ENCODE assay signal across 12 cellular contexts in genomic region chr2:101109451-101110140, GRCh38. TPM values are rescaled to one million over a fixed set of nuclear protein-coding genes. Genes with fewer than 3 reads are reported as not detected.
DNase-seq lines count a peak whose midpoint lies in the region; ATAC-seq, FAIRE-seq and TF ChIP-seq lines count a peak whose summit lies in the region.
"Had no signal": no experiment of that assay in that cellular context is flagged by ENCODE, and none has a peak within 500 bp of the region (broad histone marks: within the 10 kb centered on the region; RNA-seq: fewer than 3 reads in every experiment).

No MANE protein-coding gene starts in this region.

- no peak for TF ChIP-seq CTCF in WERI-Rb-1 (IDR thresholded peaks at IDR 0.05; ENCODE audit: low read depth, low read length)

- no peaks in the 10 kb centered on the region for H3K9me3 ChIP-seq in WERI-Rb-1 (ENCODE audit: severe bottlenecking)
- no peaks in the 10 kb centered on the region for H3K9me3 ChIP-seq in skeletal muscle tissue (ENCODE audit: control insufficient read depth in 3 of 3, low read length in 3 of 3)

- peak; percentile 62 for ATAC-seq in left ventricle myocardium superior
- ATAC-seq: PC-3 had no signal

- peaks cover 68 to 70% (median 69%) of the 10 kb centered on the region in 3 donors for H3K4me1 ChIP-seq in skeletal muscle tissue (ENCODE audit: control insufficient read depth in 3 of 3, insufficient read depth in 3 of 3, low read length in 3 of 3)

- intact Hi-C loops in left ventricle myocardium superior (cut with micrococcal nuclease), result no loop called here

- no peak for DNase-seq in Jurkat, Clone E6-1 (ENCODE audit: low read depth, low spot score)
- peak; percentile 76 for DNase-seq in WERI-Rb-1
- peak; percentile 56 for DNase-seq in left ventricle myocardium superior
- DNase-seq in AG08396 (ENCODE audit: low spot score), result no peak
- DNase-seq in NCI-H748 treated with DMSO at 0.1 percent for 48 hours (lab: John Stamatoyannopoulos, UW), result no peak
- no peak for DNase-seq in HTR-8/SVneo (ENCODE audit: insufficient read length, low spot score)
- DNase-seq: NCI-H1436, T1000 had no signal

- H3K27me3 ChIP-seq in WERI-Rb-1 (ENCODE audit: insufficient read depth, low read depth, severe bottlenecking), result no peaks in the 10 kb centered on the region
- no peaks in the 10 kb centered on the region for H3K27me3 ChIP-seq in skeletal muscle tissue (ENCODE audit: control insufficient read depth in 3 of 3, insufficient read depth in 3 of 3, low read length in 3 of 3)

- H3K36me3 ChIP-seq in WERI-Rb-1 (no peaks in the 10 kb centered on the region; the same call in none of the 2 replicates), skeletal muscle tissue (ENCODE audit: control insufficient read depth in 3 of 3, insufficient read depth in 3 of 3, low read length in 3 of 3) (no peaks in the 10 kb centered on the region)

- H3K4me3 ChIP-seq in Jurkat, Clone E6-1 (ENCODE audit: low read length), result peak overlapping the region; percentile 38
- H3K4me3 ChIP-seq in WERI-Rb-1 (ENCODE audit: low read depth, low read length) (peak overlapping the region; percentile 21), skeletal muscle tissue (ENCODE audit: low read length in 3 of 3) (peak overlapping the region; percentile 46 to 72 (median 63))

- FAIRE-seq in HTR-8/SVneo (lab: Jason Lieb, UNC), result no peak
- FAIRE-seq: GM18507 had no signal

- H3K9ac ChIP-seq in skeletal muscle tissue (ENCODE audit: low read depth in 1 of 3, low read length in 3 of 3), result peak overlapping the region; percentile 51 to 83 (median 70)
- H3K9ac ChIP-seq: parathyroid adenoma had no signal

- H3K27ac ChIP-seq in WERI-Rb-1, result peak overlapping the region; percentile 95
- H3K27ac ChIP-seq in skeletal muscle tissue (ENCODE audit: low read depth, low read length), result peak overlapping the region; percentile 88
- H3K27ac ChIP-seq: parathyroid adenoma had no signal

RNA-seq across cellular contexts. Expression of gene TBC1D8, which starts 41.6 kb away (rescaled TPM):
- polyA plus RNA-seq in Jurkat, Clone E6-1 (2012; ENCODE audit: insufficient read depth, insufficient read length), result 17.8 TPM
- total RNA-seq in left ventricle myocardium superior, result 47.8 TPM
- total RNA-seq in skeletal muscle tissue, result 16.2 TPM

Comparison
In these comparisons a context has a peak if more than half of its experiments do, and no peak if none do; other contexts are left out.
1. DNase-seq: peak in WERI-Rb-1 (single experiment) and left ventricle myocardium superior (single experiment); none in Jurkat, Clone E6-1 (single experiment), AG08396 (single experiment), NCI-H748 treated with DMSO at 0.1 percent for 48 hours (single experiment) and HTR-8/SVneo (single experiment).
2. Peak in every context shown above with its lines, with median percentiles within 50 percentile points of each other: H3K4me3 ChIP-seq.